Comparison of ENCODE assay signal across 8 cellular contexts in genomic region chr12:53380104-53380796, GRCh38. TPM values are rescaled to one million over a fixed set of nuclear protein-coding genes. Genes with fewer than 3 reads are reported as not detected.
DNase-seq lines count a peak whose midpoint lies in the region; ATAC-seq and TF ChIP-seq lines count a peak whose summit lies in the region.

Gene SP1 (plus strand): TSS chr12:53380176. CDS start chr12:53380292, 116 bp downstream.

- TF ChIP-seq POLR2A in GM19099 (IDR thresholded peaks at IDR 0.05; ENCODE audit: extremely low read depth, insufficient read length, low read depth), result peak; percentile 42

- CTCF ChIA-PET in activated CD4-positive, alpha-beta T cell treated with anti-CD3 and anti-CD28 coated beads for 36 hours (lab: Charles Lee), result interaction anchor here (0.8 to 4.4 kb wide), 8 partner anchors 15 to 221 kb away, joined by 3 to 28 read pairs (median 6); partner anchors contain the start of gene AAAS

- TF ChIP-seq CTCF in chondrocyte (IDR thresholded peaks at IDR 0.05), result no peak

- DNase-seq in AG08395 (ENCODE audit: low spot score), result peak; percentile 88
- DNase-seq in NCI-H460 (ENCODE audit: extremely low read depth, low read depth), result peak; percentile 90
- DNase-seq in activated CD4-positive, alpha-beta T cell treated with anti-CD3 and anti-CD28 coated beads for 36 hours, result peak; percentile 99
- DNase-seq in chondrocyte (ENCODE audit: low spot score), result peak; percentile 97
- peak; percentile 97 for DNase-seq in kidney tubule cell (ENCODE audit: low spot score)
- peak; percentile 97 to 99 for DNase-seq in stimulated activated CD4-positive, alpha-beta T cell treated with anti-CD3 and anti-CD28 coated beads, Interleukin-1b, Interleukin-23, amount 100 ng/mL, for 4 hours (ENCODE audit: low read depth in 2 of 2)

- H3K27ac Mint-ChIP-seq in activated CD4-positive, alpha-beta T cell treated with anti-CD3 and anti-CD28 coated beads for 36 hours, result peak within 1 kb of the TSS; percentile 99
- peak within 1 kb of the TSS; percentile 96 for H3K27ac Mint-ChIP-seq in chondrocyte (ENCODE audit: unreplicated experiment)

- POLR2A ChIA-PET in activated CD4-positive, alpha-beta T cell treated with anti-CD3 and anti-CD28 coated beads for 36 hours (lab: Charles Lee), result interaction anchor here (0.8 to 1.9 kb wide), 14 partner anchors 14 to 374 kb away, joined by 3 to 22 read pairs (median 5); partner anchors contain the start of genes AAAS, CSAD, EIF4B and MYG1

- ATAC-seq in HG03432 (IDR thresholded peaks at IDR 0.05; ENCODE audit: unreplicated experiment), result peak; percentile 53
- peak; percentile 31 for ATAC-seq in activated CD4-positive, alpha-beta T cell treated with anti-CD3 and anti-CD28 coated beads for 36 hours

- H3K9me3 Mint-ChIP-seq in activated CD4-positive, alpha-beta T cell treated with anti-CD3 and anti-CD28 coated beads for 36 hours (ENCODE audit: low read depth), result no peaks in the 10 kb centered on the region
- no peaks in the 10 kb centered on the region for H3K9me3 Mint-ChIP-seq in chondrocyte (ENCODE audit: low read depth)

- intact Hi-C loops in activated CD4-positive, alpha-beta T cell treated with anti-CD3 and anti-CD28 coated beads for 36 hours (cut with DNase I, micrococcal nuclease), result loop anchor here (1.0 to 2.0 kb wide), 15 partner anchors 28 to 900 kb away; partner anchors contain the start of genes AAAS (in 1 of the 2), ATF7 (in 1 of the 2), ATP5MC2 (in 1 of the 2) and CBX5 (in 1 of the 2)

- H3K27me3 Mint-ChIP-seq in activated CD4-positive, alpha-beta T cell treated with anti-CD3 and anti-CD28 coated beads for 36 hours, result no peaks in the 10 kb centered on the region
- H3K27me3 Mint-ChIP-seq in chondrocyte (ENCODE audit: low read depth), result no peaks in the 10 kb centered on the region

- peaks cover 38% of the 10 kb centered on the region for H3K36me3 Mint-ChIP-seq in activated CD4-positive, alpha-beta T cell treated with anti-CD3 and anti-CD28 coated beads for 36 hours (ENCODE audit: low read depth)
- H3K36me3 Mint-ChIP-seq in chondrocyte (ENCODE audit: low read depth), result peaks cover 22% of the 10 kb centered on the region

- H3K4me3 Mint-ChIP-seq in activated CD4-positive, alpha-beta T cell treated with anti-CD3 and anti-CD28 coated beads for 36 hours, result peak within 1 kb of the TSS; percentile 94
- H3K4me3 Mint-ChIP-seq in chondrocyte (ENCODE audit: unreplicated experiment), result peak within 1 kb of the TSS; percentile 83

- peaks cover 42% of the 10 kb centered on the region for H3K4me1 Mint-ChIP-seq in activated CD4-positive, alpha-beta T cell treated with anti-CD3 and anti-CD28 coated beads for 36 hours
- H3K4me1 Mint-ChIP-seq in chondrocyte (ENCODE audit: low read depth), result peaks cover 39% of the 10 kb centered on the region

RNA-seq across cellular contexts. Expression of gene SP1, which starts in this region (rescaled TPM):
- 49.4 and 51.7 TPM in 2 replicates for total RNA-seq in NCI-H460 (2014; rRNA removed; shearing (Covaris generic))
- 30.4 and 46.5 TPM in 2 replicates for polyA plus RNA-seq in NCI-H460 (2014; cell fraction: nucleus; rRNA removed)
- total RNA-seq in activated CD4-positive, alpha-beta T cell treated with anti-CD3 and anti-CD28 coated beads for 36 hours, result 10 to 100 TPM; 76.8 to 93.5 TPM
- 57.1 to 59.7 TPM (median 59.0 TPM) in 3 replicates for total RNA-seq in chondrocyte

Comparison
In these comparisons a context has a peak if more than half of its experiments do, and no peak if none do; other contexts are left out.
1. Peak in every context shown above with its lines: DNase-seq and ATAC-seq.